19 cellular contexts compared by ENCODE assay signal in genomic region chr9:136750526-136750925, GRCh38. TPM values are rescaled to one million over a fixed set of nuclear protein-coding genes. Genes with fewer than 3 reads are reported as not detected.
DNase-seq lines count a peak whose midpoint lies in the region; ATAC-seq and TF ChIP-seq lines count a peak whose summit lies in the region.
"Had no signal": no experiment of that assay in that cellular context is flagged by ENCODE, and none has a peak within 500 bp of the region (broad histone marks: within the 10 kb centered on the region; RNA-seq: fewer than 3 reads in every experiment).

No MANE protein-coding gene starts in this region.

- no peak overlapping the region for H3K4me3 Mint-ChIP-seq in CD8-positive, alpha-beta T cell
- H3K4me3 Mint-ChIP-seq: brain; dendritic cell treated with granulocyte-macrophage colony-stimulating factor and Interleukin-4, amounts not matched to agents 40 ng/mL and 50 ng/mL, for 4 days; type B pancreatic cell had no signal

- peaks cover 23 to 29% (median 26%) of the 10 kb centered on the region in 11 experiments for H3K9me3 ChIP-seq in BLaER1 treated with 17β-estradiol and CSF1 and Interleukin-3, amounts not matched to agents 10 nM and 100 nM (replicated peaks in 1 of 11)
- H3K9me3 ChIP-seq in CD8-positive, alpha-beta T cell (ENCODE audit: low read length) = no peaks in the 10 kb centered on the region
- H3K9me3 ChIP-seq: BE2C had no signal

- H3K36me3 ChIP-seq in BLaER1 treated with 17β-estradiol and CSF1 and Interleukin-3, amounts not matched to agents 10 nM and 100 nM = no peaks in the 10 kb centered on the region; a peak in 2 of 22 replicates
- H3K36me3 ChIP-seq in CD8-positive, alpha-beta T cell (ENCODE audit: insufficient read depth, low read length) = no peaks in the 10 kb centered on the region
- H3K36me3 ChIP-seq: BE2C, neural progenitor cell, SJCRH30 had no signal

- peak overlapping the region in 7 of 11 experiments; percentile 12 to 99 (median 87); a peak in 8 of 22 replicates for H3K4me2 ChIP-seq in BLaER1 treated with 17β-estradiol and CSF1 and Interleukin-3, amounts not matched to agents 10 nM and 100 nM
- H3K4me2 ChIP-seq: neural progenitor cell had no signal

- POLR2A ChIA-PET in CD8-positive, alpha-beta T cell (lab: Charles Lee) = no interaction called here

- H3K4me3 ChIP-seq in BLaER1 treated with 17β-estradiol and CSF1 and Interleukin-3, amounts not matched to agents 10 nM and 100 nM = no peak overlapping the region
- H3K4me3 ChIP-seq in HL-60 (replicated peaks; ENCODE audit: insufficient read depth, low read length) = no peak overlapping the region
- H3K4me3 ChIP-seq in CD8-positive, alpha-beta T cell (ENCODE audit: low read depth, low read length) = no peak overlapping the region
- H3K4me3 ChIP-seq: neural progenitor cell, SJCRH30 had no signal

- DNase-seq in HL-60 (ENCODE audit: low read depth in 1 of 2, low spot score in 1 of 2) (no peak), epithelial cell of prostate (ENCODE audit: low read depth, low spot score) (peak; percentile 31), HT-29 (ENCODE audit: low spot score) (no peak), C1 segment of cervical spinal cord (lab: John Stamatoyannopoulos, UW) (no peak)
- DNase-seq in CD8-positive, alpha-beta T cell = no peak
- DNase-seq: activated CD4-positive, CD25-positive, alpha-beta regulatory T cell; activated CD8-positive, alpha-beta memory T cell treated with anti-CD3 and anti-CD28 coated beads, Interleukin-2, amount 50 U/mL, for 48 hours; activated naive CD4-positive, alpha-beta T cell treated with anti-CD3 and anti-CD28 coated beads, Interleukin-2, amount 50 U/mL, for 16 hours; BE2C; left colon; NCI-H2029 treated with DMSO at 0.1 percent for 48 hours; SJCRH30; stimulated activated naive CD4-positive, alpha-beta T cell had no signal

- intact Hi-C loops in CD8-positive, alpha-beta T cell (cut with DNase I, micrococcal nuclease) = no loop called here

- no peak overlapping the region for H3K27ac Mint-ChIP-seq in CD8-positive, alpha-beta T cell
- H3K27ac Mint-ChIP-seq: brain; dendritic cell treated with granulocyte-macrophage colony-stimulating factor and Interleukin-4, amounts not matched to agents 40 ng/mL and 50 ng/mL, for 4 days; neural progenitor cell; type B pancreatic cell had no signal

- ATAC-seq in CD8-positive, alpha-beta T cell = no peak
- ATAC-seq: left colon had no signal

- H3K9me3 Mint-ChIP-seq in CD8-positive, alpha-beta T cell = peaks cover 17% of the 10 kb centered on the region

- no peaks in the 10 kb centered on the region for H3K4me1 Mint-ChIP-seq in CD8-positive, alpha-beta T cell (ENCODE audit: low read depth)
- H3K4me1 Mint-ChIP-seq: brain, neural progenitor cell had no signal

- H3K27me3 ChIP-seq in BLaER1 treated with 17β-estradiol and CSF1 and Interleukin-3, amounts not matched to agents 10 nM and 100 nM = peaks cover 0 to 47% (median 9%) of the 10 kb centered on the region in 11 experiments; a peak in 11 of 22 replicates
- no peaks in the 10 kb centered on the region for H3K27me3 ChIP-seq in HL-60 (ENCODE audit: insufficient read depth, poor library complexity, severe bottlenecking)
- no peaks in the 10 kb centered on the region for H3K27me3 ChIP-seq in CD8-positive, alpha-beta T cell (ENCODE audit: insufficient read depth, low read length)
- H3K27me3 ChIP-seq: BE2C, neural progenitor cell had no signal

- TF ChIP-seq CTCF in HL-60 (IDR thresholded peaks at IDR 0.05; ENCODE audit: insufficient read depth, low read length) = no peak
- TF ChIP-seq CTCF in CD8-positive, alpha-beta T cell (IDR thresholded peaks at IDR 0.05) = no peak

- H4K20me1 ChIP-seq in BLaER1 treated with 17β-estradiol and CSF1 and Interleukin-3, amounts not matched to agents 10 nM and 100 nM = peaks cover 0 to 18% (median 0%) of the 10 kb centered on the region in 11 experiments; a peak in 3 of 22 replicates

- CTCF ChIA-PET in CD8-positive, alpha-beta T cell (lab: Charles Lee) = interaction anchor here (1.4 to 1.8 kb wide), 2 partner anchors 16 to 19 kb away, joined by 3 to 4 read pairs; no protein-coding TSS in a partner anchor

- no peaks in the 10 kb centered on the region for H3K36me3 Mint-ChIP-seq in CD8-positive, alpha-beta T cell
- H3K36me3 Mint-ChIP-seq: brain, neural progenitor cell, type B pancreatic cell had no signal

- H3K27ac ChIP-seq in BLaER1 treated with 17β-estradiol and CSF1 and Interleukin-3, amounts not matched to agents 10 nM and 100 nM = peak overlapping the region in 8 of 11 experiments; percentile 80 to 99 (median 96); a peak in 16 of 22 replicates
- H3K27ac ChIP-seq in HL-60 (replicated peaks) (peak overlapping the region; percentile 60), epithelial cell of prostate (no peak overlapping the region)
- no peak overlapping the region for H3K27ac ChIP-seq in CD8-positive, alpha-beta T cell (ENCODE audit: low read depth, low read length)
- H3K27ac ChIP-seq: neural progenitor cell, SJCRH30 had no signal

- H3K4me1 ChIP-seq in BLaER1 treated with 17β-estradiol and CSF1 and Interleukin-3, amounts not matched to agents 10 nM and 100 nM = peaks cover 46 to 75% (median 72%) of the 10 kb centered on the region in 10 experiments
- no peaks in the 10 kb centered on the region for H3K4me1 ChIP-seq in CD8-positive, alpha-beta T cell (ENCODE audit: insufficient read depth, low read length)
- H3K4me1 ChIP-seq: BE2C, SJCRH30 had no signal

- H3K9ac ChIP-seq in BLaER1 treated with 17β-estradiol and CSF1 and Interleukin-3, amounts not matched to agents 10 nM and 100 nM = peak overlapping the region in 2 of 11 experiments; percentile 40 to 64; a peak in 3 of 22 replicates
- H3K9ac ChIP-seq: neural progenitor cell had no signal

- H3K27me3 Mint-ChIP-seq in CD8-positive, alpha-beta T cell (ENCODE audit: low read depth) = peaks cover 7% of the 10 kb centered on the region

RNA-seq across cellular contexts. Expression of gene LCN6, which starts 2.2 kb away (rescaled TPM):
- total RNA-seq in CD8-positive, alpha-beta T cell = not detected
- total RNA-seq in HT-29 (2014; rRNA removed; shearing (Covaris generic)) = not detected in 2 replicates
- total RNA-seq: NCI-H460, SJCRH30 had no signal

RNA-seq across cellular contexts. Expression of gene LCN8, which starts 7.5 kb away (rescaled TPM):
- not detected for total RNA-seq in CD8-positive, alpha-beta T cell
- total RNA-seq in HT-29 (2014; rRNA removed; shearing (Covaris generic)) = not detected in 2 replicates
- total RNA-seq: NCI-H460, SJCRH30 had no signal

RNA-seq across cellular contexts. Expression of gene LCN10, which starts 7.8 kb away (rescaled TPM):
- total RNA-seq in CD8-positive, alpha-beta T cell = under 1 TPM; 0.14 to 0.38 TPM
- not detected in 2 replicates for total RNA-seq in HT-29 (2014; rRNA removed; shearing (Covaris generic))
- total RNA-seq: NCI-H460, SJCRH30 had no signal

RNA-seq across cellular contexts. Expression of gene LCN15, which starts 13.8 kb away (rescaled TPM):
- not detected for total RNA-seq in CD8-positive, alpha-beta T cell
- total RNA-seq in HT-29 (2014; rRNA removed; shearing (Covaris generic)) = 0.60 TPM in 1 of 2 replicates, not detected in the other
- total RNA-seq: NCI-H460, SJCRH30 had no signal

RNA-seq across cellular contexts. Expression of gene DIPK1B, which starts 38.2 kb away (rescaled TPM):
- total RNA-seq in CD8-positive, alpha-beta T cell = under 1 TPM; 0.22 to 0.62 TPM
- total RNA-seq in HT-29 (2014; rRNA removed; shearing (Covaris generic)) = not detected in 2 replicates

Comparison
In these comparisons a context has a peak if more than half of its experiments do, and no peak if none do; other contexts are left out.
1. H3K27ac ChIP-seq: peak in BLaER1 treated with 17β-estradiol and CSF1 and Interleukin-3, amounts not matched to agents 10 nM and 100 nM (8 of 11) and HL-60 (single experiment); none in epithelial cell of prostate (single experiment) and CD8-positive, alpha-beta T cell (single experiment).